Comparison of ENCODE assay signal across 18 cellular contexts in genomic region chr1:203600782-203601513, GRCh38. TPM values are rescaled to one million over a fixed set of nuclear protein-coding genes. Genes with fewer than 3 reads are reported as not detected.
A peak's percentile ranks its signal among the peaks of the same experiment; 100 is the strongest.
DNase-seq lines count a peak whose midpoint lies in the region; ATAC-seq and TF ChIP-seq lines count a peak whose summit lies in the region.
"Had no signal": no experiment of that assay in that cellular context is flagged by ENCODE, and none has a peak within 500 bp of the region (broad histone marks: within the 10 kb centered on the region; RNA-seq: fewer than 3 reads in every experiment).

No MANE protein-coding gene starts in this region.

- H3K27me3 ChIP-seq in BLaER1 treated with 17β-estradiol and CSF1 and Interleukin-3, amounts not matched to agents 10 nM and 100 nM = no peaks in the 10 kb centered on the region
- no peaks in the 10 kb centered on the region for H3K27me3 ChIP-seq in WERI-Rb-1 (ENCODE audit: insufficient read depth, low read depth, severe bottlenecking)
- H3K27me3 ChIP-seq: upper lobe of left lung had no signal

- H3K9me3 Mint-ChIP-seq in activated naive CD8-positive, alpha-beta T cell treated with anti-CD3 and anti-CD28 coated beads, Interleukin-2, amount 50 U/mL, for 24 hours = no peaks in the 10 kb centered on the region
- H3K9me3 Mint-ChIP-seq: dendritic cell treated with granulocyte-macrophage colony-stimulating factor and Interleukin-4, amounts not matched to agents 40 ng/mL and 50 ng/mL, for 4 days; naive thymus-derived CD8-positive, alpha-beta T cell had no signal

- DNase-seq in WERI-Rb-1 = peak; percentile 97
- peak; percentile 41 for DNase-seq in myocyte (ENCODE audit: low read depth)
- DNase-seq in kidney glomerular epithelial cell (lab: John Stamatoyannopoulos, UW) = no peak
- DNase-seq in activated naive CD8-positive, alpha-beta T cell treated with anti-CD3 and anti-CD28 coated beads, Interleukin-2, amount 50 U/mL, for 24 hours = no peak
- DNase-seq in GDM1 (lab: John Stamatoyannopoulos, UW) = no peak
- DNase-seq: activated CD8-positive, alpha-beta T cell treated with anti-CD3 and anti-CD28 coated beads, Interleukin-2, amount 10 ng/mL, durations not matched to agents 7 days and 5 days; activated effector memory CD4-positive, alpha-beta T cell treated with Interleukin-2 at 50 U/mL for 16 hours; DMS53; head of caudate nucleus; naive thymus-derived CD8-positive, alpha-beta T cell; SIG-M5; stimulated activated CD4-positive, alpha-beta T cell treated with anti-CD3 and anti-CD28 coated beads, Interleukin-2, amount 100 ng/mL, for 48 hours; upper lobe of left lung had no signal

- no peak overlapping the region for H3K27ac ChIP-seq in BLaER1 treated with 17β-estradiol and CSF1 and Interleukin-3, amounts not matched to agents 10 nM and 100 nM
- H3K27ac ChIP-seq in HEK293 (ENCODE audit: extremely low read depth, low read depth, low read length) (no peak overlapping the region), WERI-Rb-1 (peak overlapping the region; percentile 77)
- H3K27ac ChIP-seq: upper lobe of left lung had no signal

- H3K4me1 ChIP-seq in BLaER1 treated with 17β-estradiol and CSF1 and Interleukin-3, amounts not matched to agents 10 nM and 100 nM = peaks cover 18 to 53% (median 35%) of the 10 kb centered on the region in 10 experiments
- peaks cover 6% of the 10 kb centered on the region for H3K4me1 ChIP-seq in HEK293 (ENCODE audit: control insufficient read depth, insufficient read depth, low read length)
- H3K4me1 ChIP-seq: upper lobe of left lung had no signal

- no peak overlapping the region for H3K4me3 ChIP-seq in BLaER1 treated with 17β-estradiol and CSF1 and Interleukin-3, amounts not matched to agents 10 nM and 100 nM
- H3K4me3 ChIP-seq in HEK293 (ENCODE audit: low read depth, low read length) (no peak overlapping the region), WERI-Rb-1 (ENCODE audit: low read depth, low read length) (no peak overlapping the region; the same call in 1 of the 2 replicates)
- H3K4me3 ChIP-seq: upper lobe of left lung had no signal

- peak overlapping the region in 8 of 11 experiments; percentile 33 to 55 (median 42); a peak in 12 of 22 replicates for H3K4me2 ChIP-seq in BLaER1 treated with 17β-estradiol and CSF1 and Interleukin-3, amounts not matched to agents 10 nM and 100 nM

- no peaks in the 10 kb centered on the region for H4K20me1 ChIP-seq in BLaER1 treated with 17β-estradiol and CSF1 and Interleukin-3, amounts not matched to agents 10 nM and 100 nM

- no peaks in the 10 kb centered on the region for H3K27me3 Mint-ChIP-seq in activated naive CD8-positive, alpha-beta T cell treated with anti-CD3 and anti-CD28 coated beads, Interleukin-2, amount 50 U/mL, for 24 hours
- H3K27me3 Mint-ChIP-seq: naive thymus-derived CD8-positive, alpha-beta T cell had no signal

- H3K4me1 Mint-ChIP-seq in activated naive CD8-positive, alpha-beta T cell treated with anti-CD3 and anti-CD28 coated beads, Interleukin-2, amount 50 U/mL, for 24 hours = peaks cover 2% of the 10 kb centered on the region

- POLR2A ChIA-PET in HEK293 (lab: Yijun Ruan, JAX) = interaction anchor here (0.5 to 1.4 kb wide), 5 partner anchors 11 to 608 kb away, joined by 3 to 6 read pairs (median 5); partner anchors contain the start of gene ATP2B4

- H3K36me3 ChIP-seq in BLaER1 treated with 17β-estradiol and CSF1 and Interleukin-3, amounts not matched to agents 10 nM and 100 nM = no peaks in the 10 kb centered on the region
- H3K36me3 ChIP-seq in HEK293 (ENCODE audit: control insufficient read depth in 2 of 2, insufficient read depth in 1 of 2, low read length in 2 of 2) (no peaks in the 10 kb centered on the region), WERI-Rb-1 (no peaks in the 10 kb centered on the region)
- H3K36me3 ChIP-seq: upper lobe of left lung had no signal

- no peak for ATAC-seq in GM18867 (IDR thresholded peaks at IDR 0.05; ENCODE audit: unreplicated experiment)
- ATAC-seq in activated naive CD8-positive, alpha-beta T cell treated with anti-CD3 and anti-CD28 coated beads, Interleukin-2, amount 50 U/mL, for 24 hours = no peak
- ATAC-seq: activated CD8-positive, alpha-beta T cell treated with anti-CD3 and anti-CD28 coated beads, Interleukin-2, amount 10 ng/mL, durations not matched to agents 7 days and 5 days; HepG2; naive thymus-derived CD8-positive, alpha-beta T cell had no signal

- no peaks in the 10 kb centered on the region for H3K36me3 Mint-ChIP-seq in activated naive CD8-positive, alpha-beta T cell treated with anti-CD3 and anti-CD28 coated beads, Interleukin-2, amount 50 U/mL, for 24 hours (ENCODE audit: low read depth)
- H3K36me3 Mint-ChIP-seq: naive thymus-derived CD8-positive, alpha-beta T cell had no signal

- H3K9ac ChIP-seq in BLaER1 treated with 17β-estradiol and CSF1 and Interleukin-3, amounts not matched to agents 10 nM and 100 nM = no peak overlapping the region

- TF ChIP-seq CTCF in HEK293 (tag by site-specific recombination; IDR thresholded peaks at IDR 0.05) (no peak), WERI-Rb-1 (IDR thresholded peaks at IDR 0.05; ENCODE audit: low read depth, low read length) (peak; percentile 43; the same call in 1 of the 2 replicates)

- CTCF ChIA-PET in HEK293 (lab: Yijun Ruan, JAX) = interaction anchor here (0.8 to 1.5 kb wide), 2 partner anchors 9 to 101 kb away, joined by 4 to 7 read pairs; no protein-coding TSS in a partner anchor

- H3K27ac Mint-ChIP-seq in activated naive CD8-positive, alpha-beta T cell treated with anti-CD3 and anti-CD28 coated beads, Interleukin-2, amount 50 U/mL, for 24 hours = no peak overlapping the region
- H3K27ac Mint-ChIP-seq: dendritic cell treated with granulocyte-macrophage colony-stimulating factor and Interleukin-4, amounts not matched to agents 40 ng/mL and 50 ng/mL, for 4 days had no signal

- H3K4me3 Mint-ChIP-seq in activated naive CD8-positive, alpha-beta T cell treated with anti-CD3 and anti-CD28 coated beads, Interleukin-2, amount 50 U/mL, for 24 hours = no peak overlapping the region
- H3K4me3 Mint-ChIP-seq: activated CD8-positive, alpha-beta T cell treated with anti-CD3 and anti-CD28 coated beads, Interleukin-2, amount 10 ng/mL, durations not matched to agents 7 days and 5 days; dendritic cell treated with granulocyte-macrophage colony-stimulating factor and Interleukin-4, amounts not matched to agents 40 ng/mL and 50 ng/mL, for 4 days; naive thymus-derived CD8-positive, alpha-beta T cell had no signal

- H3K9me3 ChIP-seq in BLaER1 treated with 17β-estradiol and CSF1 and Interleukin-3, amounts not matched to agents 10 nM and 100 nM (replicated peaks in 1 of 11) = no peaks in the 10 kb centered on the region
- H3K9me3 ChIP-seq in HEK293 (ENCODE audit: control insufficient read depth, insufficient read depth, low read depth, low read length) (no peaks in the 10 kb centered on the region), WERI-Rb-1 (ENCODE audit: severe bottlenecking) (no peaks in the 10 kb centered on the region)
- H3K9me3 ChIP-seq: upper lobe of left lung had no signal

TF ChIP-seq in HEK293, 187 proteins besides CTCF, POLR2A, EP300 and RAD21:
- no peak for TF ChIP-seq ZNF677 (tag by site-specific recombination; IDR thresholded peaks at IDR 0.05)
- TF ChIP-seq PRDM1 (tag by site-specific recombination; IDR thresholded peaks at IDR 0.05) = peak; percentile 68
- TF ChIP-seq ZNF366 (tag by site-specific recombination; conservative IDR thresholded peaks at IDR 0.05) = 0 out of 2 replicates have a peak, but pooled peaks have one; percentile 33
- TF ChIP-seq REST (tag by site-specific recombination; IDR thresholded peaks at IDR 0.05) = peak; percentile 91
- peak; percentile 71 for TF ChIP-seq ZBTB20 (tag by site-specific recombination; IDR thresholded peaks at IDR 0.05)
- TF ChIP-seq ZNF488 (tag by site-specific recombination; IDR thresholded peaks at IDR 0.05) = no peak

RNA-seq across cellular contexts. Expression of gene ATP2B4, which starts 25.7 kb away (rescaled TPM):
- 13.9 and 17.5 TPM in 2 replicates for total RNA-seq in myocyte
- 24.5 TPM for polyA plus RNA-seq in myocyte (2012)

Comparison
In these comparisons a context has a peak if more than half of its experiments do, and no peak if none do; other contexts are left out.
1. DNase-seq: peak in WERI-Rb-1 (single experiment) and myocyte (single experiment); none in kidney glomerular epithelial cell (single experiment), activated naive CD8-positive, alpha-beta T cell treated with anti-CD3 and anti-CD28 coated beads, Interleukin-2, amount 50 U/mL, for 24 hours (single experiment) and GDM1 (single experiment).